Comparison of ENCODE assay signal across 8 cellular contexts in the genomic region with DNA sequence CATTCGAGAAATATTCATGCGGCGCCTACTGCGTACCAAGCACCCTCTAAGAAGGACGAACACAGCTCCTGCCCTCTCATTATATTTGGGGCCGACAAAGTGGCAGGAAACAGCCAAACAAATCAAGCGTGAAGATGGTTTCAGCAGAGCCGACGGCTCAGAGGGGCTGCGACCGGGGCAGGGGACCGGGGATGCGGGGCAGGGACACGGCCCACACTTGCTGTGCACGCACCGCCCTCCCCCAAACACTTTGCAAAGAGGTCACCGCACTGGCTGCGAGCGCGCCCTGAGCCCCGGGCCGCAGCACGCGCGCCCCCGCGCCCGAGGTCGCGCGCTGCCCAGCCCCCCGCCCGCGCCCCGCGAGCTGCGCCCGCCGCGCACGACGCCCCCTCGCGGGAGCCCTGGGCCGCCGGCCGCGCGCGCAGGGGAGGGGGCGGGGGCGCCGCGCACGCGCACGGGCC. TPM values are rescaled to one million over a fixed set of nuclear protein-coding genes. Genes with fewer than 3 reads are reported as not detected.
DNase-seq lines count a peak whose midpoint lies in the region; ATAC-seq, FAIRE-seq and TF ChIP-seq lines count a peak whose summit lies in the region.

No MANE protein-coding gene starts in this region.

- peak overlapping the region; percentile 75 for H3K4me2 ChIP-seq in K562 (ENCODE audit: insufficient read depth, low read length)
- peak overlapping the region; percentile 95 for H3K4me2 ChIP-seq in smooth muscle cell

- H3K9me1 ChIP-seq in K562 (ENCODE audit: control insufficient read depth, insufficient read depth, low read length), result no peaks in the 10 kb centered on the region

- H4K20me1 ChIP-seq in K562 (replicated peaks; ENCODE audit: control insufficient read depth, insufficient read depth, low read length) (no peaks in the 10 kb centered on the region), smooth muscle cell (ENCODE audit: low read depth) (peaks cover 19% of the 10 kb centered on the region)

- ATAC-seq in K562 (peak; percentile 59), GM21825 (IDR thresholded peaks at IDR 0.05; ENCODE audit: unreplicated experiment) (no peak), HG03095 (IDR thresholded peaks at IDR 0.05; ENCODE audit: unreplicated experiment) (no peak)

- no peak for TF ChIP-seq EP300 in K562 (IDR thresholded peaks at IDR 0.05; ENCODE audit: low read length)

- intact Hi-C loops in K562 (cut with micrococcal nuclease), result no loop called here

- POLR2A ChIA-PET in K562 (lab: Yijun Ruan, JAX), result interaction anchor here (0.6 to 2.0 kb wide), 3 partner anchors 10 to 39 kb away, joined by 3 to 10 read pairs (median 4); no protein-coding TSS in a partner anchor

- no peak for TF ChIP-seq CTCF in K562 (IDR thresholded peaks at IDR 0.05 in 2 of 3, conservative IDR thresholded peaks at IDR 0.05 in 1 of 3; ENCODE audit: insufficient read depth in 2 of 3, low read depth in 1 of 3, low read length in 3 of 3)
- TF ChIP-seq CTCF in smooth muscle cell (IDR thresholded peaks at IDR 0.05; ENCODE audit: borderline replicate concordance, insufficient read depth, poor library complexity, severe bottlenecking), result no peak

- FAIRE-seq in K562 (lab: Jason Lieb, UNC), result no peak

- H3K4me1 ChIP-seq in K562 (replicated peaks in 1 of 2; ENCODE audit: control insufficient read depth in 2 of 2, insufficient read depth in 2 of 2, low read length in 2 of 2) (peaks cover 10 to 34% of the 10 kb centered on the region in 2 experiments; a peak in 4 of 5 replicates), smooth muscle cell (ENCODE audit: low read depth) (peaks cover 11% of the 10 kb centered on the region)

- BruUV-seq in K562 (replicated peaks; lab: Mats Ljungman, UMichigan), result no TSS peak

- H3K9ac ChIP-seq in K562 (ENCODE audit: insufficient read depth in 1 of 2, low read depth in 2 of 2, low read length in 2 of 2) (peak overlapping the region; percentile 61 to 91), smooth muscle cell (ENCODE audit: low read depth) (no peak overlapping the region)

- H3K9me3 ChIP-seq in K562 (replicated peaks; ENCODE audit: control insufficient read depth, insufficient read depth, low read depth, low read length) (no peaks in the 10 kb centered on the region), iPS-18c (ENCODE audit: control insufficient read depth, insufficient read depth, low read length) (no peaks in the 10 kb centered on the region), smooth muscle cell (replicated peaks; ENCODE audit: low read depth) (no peaks in the 10 kb centered on the region)

- CTCF ChIA-PET in K562 (lab: Yijun Ruan, JAX; ENCODE audit: low intra/inter-chr PET ratio), result interaction anchor here (0.5 to 0.6 kb wide), 2 partner anchors 16 to 158 kb away, joined by 3 to 4 read pairs; no protein-coding TSS in a partner anchor

- H3K4me3 ChIP-seq in K562 (peak overlapping the region; percentile 51), iPS-18c (ENCODE audit: insufficient read depth, low read depth, low read length) (peak overlapping the region; percentile 69), smooth muscle cell (peak overlapping the region; percentile 69)

- no peak for TF ChIP-seq POLR2A in K562 (conservative IDR thresholded peaks at IDR 0.05)

- H3K79me2 ChIP-seq in K562 (ENCODE audit: control insufficient read depth, insufficient read depth, low read length) (peaks cover 6% of the 10 kb centered on the region; the same call in 1 of the 3 replicates), smooth muscle cell (ENCODE audit: low read depth) (no peaks in the 10 kb centered on the region)

- DNase-seq in stimulated activated CD4-positive, alpha-beta T cell treated with anti-CD3 and anti-CD28 coated beads, Interleukin-4, amount 100 ng/mL, for 1 hour, result peak; percentile 24
- DNase-seq in stimulated activated CD4-positive, alpha-beta T cell treated with anti-CD3 and anti-CD28 coated beads, Interleukin-2, amount 100 ng/mL, for 48 hours, result no peak
- peak; percentile 1 for DNase-seq in NCI-H774 (lab: John Stamatoyannopoulos, UW)
- peak; percentile 47 to 96 (median 89) for DNase-seq in K562 (ENCODE audit: extremely low read depth in 1 of 4, low spot score in 3 of 4)
- DNase-seq in smooth muscle cell (lab: John Stamatoyannopoulos, UW; ENCODE audit: unreplicated experiment), result no peak

- no peaks in the 10 kb centered on the region for H3F3A ChIP-seq in smooth muscle cell (ENCODE audit: low read depth)

- H3K27ac ChIP-seq in K562 (ENCODE audit: extremely low read depth, low read depth, low read length) (no peak overlapping the region), smooth muscle cell (ENCODE audit: low read depth) (no peak overlapping the region)

- H3K36me3 ChIP-seq in K562 (ENCODE audit: control insufficient read depth, insufficient read depth, low read length) (no peaks in the 10 kb centered on the region), smooth muscle cell (ENCODE audit: low read depth) (no peaks in the 10 kb centered on the region)

- H3K27me3 ChIP-seq in K562 (ENCODE audit: control insufficient read depth in 2 of 2, insufficient read depth in 2 of 2, low read length in 2 of 2) (no peaks in the 10 kb centered on the region), smooth muscle cell (ENCODE audit: low read depth) (no peaks in the 10 kb centered on the region)

- H2AFZ ChIP-seq in K562 (ENCODE audit: low read depth, low read length) (peak overlapping the region; percentile 93), smooth muscle cell (ENCODE audit: low read depth) (peak overlapping the region; percentile 90)

- in situ Hi-C loops in K562 (cut with MboI), result no loop called here

- 14% methylated on average over 11 of the region's 57 CpGs for WGBS in K562 (ENCODE audit: insufficient coverage, low coverage, missing lambda C conversion rate)
- 3% methylated on average over 29 of the region's 57 CpGs for WGBS in smooth muscle cell (ENCODE audit: low lambda C conversion rate)

- no peak for TF ChIP-seq RAD21 in K562 (CRISPR knock-in tag; conservative IDR thresholded peaks at IDR 0.05 in 1 of 2, IDR thresholded peaks at IDR 0.05 in 1 of 2)

RNA-seq across cellular contexts. Expression of gene SYNGR1, which starts 0.3 kb away (rescaled TPM):
- total RNA-seq in K562 (2011; cell fraction: chromatin; rRNA removed; ENCODE audit: low replicate concordance), result 9.8 and 30.7 TPM in 2 replicates
- 20.4 and 25.8 TPM in 2 replicates for total RNA-seq in K562 (2011; cell fraction: nucleolus; rRNA removed)
- 17.7 and 21.5 TPM in 2 replicates for total RNA-seq in K562 (2011; cell fraction: nucleoplasm; rRNA removed)
- total RNA-seq in K562 (2014; rRNA removed) (3.6 and 6.9 TPM in 2 replicates), K562 (2014; rRNA removed; fragmentation: Illumina TruSeq; extraction: Trizol) (1.4 and 2.1 TPM in 2 replicates), K562 (2015; rRNA removed; fragmentation: Illumina TruSeq; extraction: Trizol) (3.2 and 3.3 TPM in 2 replicates), K562 (2021) (12.5 and 13.6 TPM in 2 replicates), smooth muscle cell (12.0 and 26.7 TPM in 2 replicates)
- polyA plus RNA-seq in K562 (2011; rRNA removed) (10.6 and 16.2 TPM in 2 replicates), K562 (2014; fragmentation: Illumina TruSeq; extraction: Trizol) (5.5 and 10.0 TPM in 2 replicates), K562 (2014; fragmentation: Nextera tagmentation; extraction: Ambion mirVana) (1 to 10 TPM; 1.8 to 2.3 TPM), K562 (2014; rRNA removed) (13.7 and 15.9 TPM in 2 replicates), smooth muscle cell (55.7 and 58.0 TPM in 2 replicates)
- 20.6 and 62.9 TPM in 2 replicates for polyA plus RNA-seq in K562 (2011; cell fraction: cytosol; rRNA removed)
- 38.1 and 50.4 TPM in 2 replicates for polyA plus RNA-seq in K562 (2011; cell fraction: nucleus; rRNA removed)
- polyA plus RNA-seq in K562 (2012), result 11.2 and 11.6 TPM in 2 replicates
- polyA minus RNA-seq in K562 (2011; rRNA and poly(A)+ RNA removed), result 3.3 and 3.6 TPM in 2 replicates
- 10.2 and 12.4 TPM in 2 replicates for polyA minus RNA-seq in K562 (2011; cell fraction: cytosol; rRNA and poly(A)+ RNA removed)
- 10.4 and 13.6 TPM in 2 replicates for polyA minus RNA-seq in K562 (2011; cell fraction: nucleus; rRNA and poly(A)+ RNA removed)

RNA-seq across cellular contexts. Expression of gene RPL3, which starts 30.1 kb away (rescaled TPM):
- total RNA-seq in K562 (2011; cell fraction: chromatin; rRNA removed; ENCODE audit: low replicate concordance), result 772 and 1,506 TPM in 2 replicates
- total RNA-seq in K562 (2011; cell fraction: nucleolus; rRNA removed), result 1,570 and 1,591 TPM in 2 replicates
- total RNA-seq in K562 (2011; cell fraction: nucleoplasm; rRNA removed), result 1,390 and 1,690 TPM in 2 replicates
- total RNA-seq in K562 (2014; rRNA removed) (2,245 and 2,417 TPM in 2 replicates), K562 (2014; rRNA removed; fragmentation: Illumina TruSeq; extraction: Trizol) (1,384 and 1,624 TPM in 2 replicates), K562 (2015; rRNA removed; fragmentation: Illumina TruSeq; extraction: Trizol) (1,989 and 2,037 TPM in 2 replicates), K562 (2021) (1,960 and 1,995 TPM in 2 replicates), smooth muscle cell (1,022 and 1,136 TPM in 2 replicates)
- polyA plus RNA-seq in K562 (2011; rRNA removed) (3,220 and 3,989 TPM in 2 replicates), K562 (2014; fragmentation: Illumina TruSeq; extraction: Trizol) (2,565 and 2,747 TPM in 2 replicates), K562 (2014; fragmentation: Nextera tagmentation; extraction: Ambion mirVana) (1,000 to 10,000 TPM; 3,338 to 4,066 TPM), K562 (2014; rRNA removed) (2,749 and 3,057 TPM in 2 replicates), smooth muscle cell (717 and 749 TPM in 2 replicates)
- 4,199 and 5,450 TPM in 2 replicates for polyA plus RNA-seq in K562 (2011; cell fraction: cytosol; rRNA removed)
- 2,091 and 2,598 TPM in 2 replicates for polyA plus RNA-seq in K562 (2011; cell fraction: nucleus; rRNA removed)
- 3,035 and 4,256 TPM in 2 replicates for polyA plus RNA-seq in K562 (2012)
- polyA minus RNA-seq in K562 (2011; rRNA and poly(A)+ RNA removed), result 1,664 and 1,688 TPM in 2 replicates
- polyA minus RNA-seq in K562 (2011; cell fraction: cytosol; rRNA and poly(A)+ RNA removed), result 1,079 and 1,282 TPM in 2 replicates
- polyA minus RNA-seq in K562 (2011; cell fraction: nucleus; rRNA and poly(A)+ RNA removed), result 554 and 1,072 TPM in 2 replicates

RNA-seq across cellular contexts. Expression of gene TAB1, which starts 50.0 kb away (rescaled TPM):
- total RNA-seq in K562 (2011; cell fraction: chromatin; rRNA removed; ENCODE audit: low replicate concordance), result 16.6 and 38.2 TPM in 2 replicates
- total RNA-seq in K562 (2011; cell fraction: nucleolus; rRNA removed), result 29.9 and 30.0 TPM in 2 replicates
- total RNA-seq in K562 (2011; cell fraction: nucleoplasm; rRNA removed), result 13.2 and 22.5 TPM in 2 replicates
- total RNA-seq in K562 (2014; rRNA removed), result 9.5 and 14.7 TPM in 2 replicates
- 4.1 and 4.9 TPM in 2 replicates for total RNA-seq in K562 (2014; rRNA removed; fragmentation: Illumina TruSeq; extraction: Trizol)
- total RNA-seq in K562 (2015; rRNA removed; fragmentation: Illumina TruSeq; extraction: Trizol), result 10.3 and 10.4 TPM in 2 replicates
- total RNA-seq in K562 (2021), result 20.1 and 20.9 TPM in 2 replicates
- polyA plus RNA-seq in K562 (2011; rRNA removed), result 12.3 and 19.2 TPM in 2 replicates
- polyA plus RNA-seq in K562 (2011; cell fraction: cytosol; rRNA removed), result 15.0 and 31.8 TPM in 2 replicates
- polyA plus RNA-seq in K562 (2011; cell fraction: nucleus; rRNA removed), result 20.2 and 31.0 TPM in 2 replicates
- 15.4 and 16.4 TPM in 2 replicates for polyA plus RNA-seq in K562 (2012)
- 11.5 and 15.2 TPM in 2 replicates for polyA plus RNA-seq in K562 (2014; fragmentation: Illumina TruSeq; extraction: Trizol)
- 1 to 10 TPM in 1 of 2 experiments, under 1 TPM in 1; 0.36 to 1.1 TPM for polyA plus RNA-seq in K562 (2014; fragmentation: Nextera tagmentation; extraction: Ambion mirVana)
- polyA plus RNA-seq in K562 (2014; rRNA removed), result 15.7 and 17.0 TPM in 2 replicates
- 13.1 and 18.2 TPM in 2 replicates for polyA minus RNA-seq in K562 (2011; rRNA and poly(A)+ RNA removed)
- 12.9 and 17.9 TPM in 2 replicates for polyA minus RNA-seq in K562 (2011; cell fraction: cytosol; rRNA and poly(A)+ RNA removed)
- 11.8 and 18.1 TPM in 2 replicates for polyA minus RNA-seq in K562 (2011; cell fraction: nucleus; rRNA and poly(A)+ RNA removed)
- 12.9 and 14.8 TPM in 2 replicates for total RNA-seq in smooth muscle cell
- polyA plus RNA-seq in smooth muscle cell, result 11.1 and 13.6 TPM in 2 replicates

Comparison
In these comparisons a context has a peak if more than half of its experiments do, and no peak if none do; other contexts are left out.
1. DNase-seq: peak in stimulated activated CD4-positive, alpha-beta T cell treated with anti-CD3 and anti-CD28 coated beads, Interleukin-4, amount 100 ng/mL, for 1 hour (single experiment), NCI-H774 (single experiment) and K562 (4 of 4); none in stimulated activated CD4-positive, alpha-beta T cell treated with anti-CD3 and anti-CD28 coated beads, Interleukin-2, amount 100 ng/mL, for 48 hours (0 of 2) and smooth muscle cell (single experiment).
2. Peak in every context shown above with its lines, with median percentiles within 50 percentile points of each other: H3K4me3 ChIP-seq.